ENCODE assay signal across 1 cellular context in genomic region chr10:71963756-71964668, GRCh38.
TF ChIP-seq lines count a peak whose summit lies in the region.

A gene with protein sequence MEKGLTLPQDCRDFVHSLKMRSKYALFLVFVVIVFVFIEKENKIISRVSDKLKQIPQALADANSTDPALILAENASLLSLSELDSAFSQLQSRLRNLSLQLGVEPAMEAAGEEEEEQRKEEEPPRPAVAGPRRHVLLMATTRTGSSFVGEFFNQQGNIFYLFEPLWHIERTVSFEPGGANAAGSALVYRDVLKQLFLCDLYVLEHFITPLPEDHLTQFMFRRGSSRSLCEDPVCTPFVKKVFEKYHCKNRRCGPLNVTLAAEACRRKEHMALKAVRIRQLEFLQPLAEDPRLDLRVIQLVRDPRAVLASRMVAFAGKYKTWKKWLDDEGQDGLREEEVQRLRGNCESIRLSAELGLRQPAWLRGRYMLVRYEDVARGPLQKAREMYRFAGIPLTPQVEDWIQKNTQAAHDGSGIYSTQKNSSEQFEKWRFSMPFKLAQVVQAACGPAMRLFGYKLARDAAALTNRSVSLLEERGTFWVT (plus strand): TSS chr10:71964395. CDS start chr10:72005843, 41,448 bp downstream.

TF ChIP-seq in HepG2, 621 proteins besides CTCF, POLR2A, EP300 and RAD21 (continued from another document and continues in another):
- TF ChIP-seq PRDM15 (CRISPR knock-in tag; IDR thresholded peaks at IDR 0.05) (no peak), ZC3H4 (CRISPR knock-in tag; IDR thresholded peaks at IDR 0.05; ENCODE audit: borderline replicate concordance) (no peak), CBX1 (IDR thresholded peaks at IDR 0.05; ENCODE audit: low read depth) (no peak), ZNF468 (CRISPR knock-in tag; IDR thresholded peaks at IDR 0.05) (no peak), SMAD3 (CRISPR knock-in tag; IDR thresholded peaks at IDR 0.05) (no peak), SRSF1 (optimal IDR thresholded peaks at IDR 0.05; ENCODE audit: low read depth, low read length) (no peak), ZNF737 (CRISPR knock-in tag; IDR thresholded peaks at IDR 0.05; ENCODE audit: borderline replicate concordance) (no peak), NFIB (CRISPR knock-in tag; IDR thresholded peaks at IDR 0.05; ENCODE audit: borderline replicate concordance) (no peak), RNF2 (conservative IDR thresholded peaks at IDR 0.05; ENCODE audit: low read depth) (no peak), SNRNP70 (IDR thresholded peaks at IDR 0.05; ENCODE audit: low read depth, low read length) (no peak), ZNF350 (CRISPR knock-in tag; IDR thresholded peaks at IDR 0.05; ENCODE audit: borderline replicate concordance, low read depth) (no peak), ZNF282 (IDR thresholded peaks at IDR 0.05; ENCODE audit: partially characterized antibody) (no peak), HCFC1 (IDR thresholded peaks at IDR 0.05; ENCODE audit: low read depth, low read length) (no peak), ZBTB37 (CRISPR knock-in tag; IDR thresholded peaks at IDR 0.05) (no peak), TARDBP (CRISPR knock-in tag; IDR thresholded peaks at IDR 0.05) (no peak), ZEB1 (IDR thresholded peaks at IDR 0.05; ENCODE audit: insufficient replicate concordance, low read depth) (no peak), BRD4 (CRISPR knock-in tag; IDR thresholded peaks at IDR 0.05) (no peak; the same call in 1 of the 2 replicates), ZNF792 (CRISPR knock-in tag; IDR thresholded peaks at IDR 0.05) (no peak), ZNF138 (CRISPR knock-in tag; IDR thresholded peaks at IDR 0.05; ENCODE audit: low read depth) (0 out of 2 replicates have a peak, but pooled peaks have one; percentile 45), ZFP37 (CRISPR knock-in tag; IDR thresholded peaks at IDR 0.05; ENCODE audit: borderline replicate concordance) (no peak), ISL2 (CRISPR knock-in tag; IDR thresholded peaks at IDR 0.05) (0 out of 2 replicates have a peak, but pooled peaks have one; percentile 15), CEBPZ (IDR thresholded peaks at IDR 0.05; ENCODE audit: low read length) (no peak), CREBL2 (CRISPR knock-in tag; IDR thresholded peaks at IDR 0.05; ENCODE audit: borderline replicate concordance) (no peak), RARG (CRISPR knock-in tag; IDR thresholded peaks at IDR 0.05; ENCODE audit: low read depth) (no peak), GZF1 (CRISPR knock-in tag; IDR thresholded peaks at IDR 0.05) (peak; percentile 44; the same call in 1 of the 2 replicates), AGO1 (IDR thresholded peaks at IDR 0.05; ENCODE audit: low read depth, low read length, poor library complexity, severe bottlenecking) (no peak), LCORL (IDR thresholded peaks at IDR 0.05) (no peak), LCORL (CRISPR knock-in tag; IDR thresholded peaks at IDR 0.05) (0 out of 2 replicates have a peak, but pooled peaks have one; percentile 34), ZNF629 (CRISPR knock-in tag; conservative IDR thresholded peaks at IDR 0.05) (0 out of 2 replicates have a peak, but pooled peaks have one; percentile 2), TEAD3 (CRISPR knock-in tag; optimal IDR thresholded peaks at IDR 0.05; ENCODE audit: borderline replicate concordance) (no peak), LBX2 (CRISPR knock-in tag; IDR thresholded peaks at IDR 0.05; ENCODE audit: borderline replicate concordance) (no peak), SOX6 (IDR thresholded peaks at IDR 0.05) (no peak), SOX6 (CRISPR knock-in tag; IDR thresholded peaks at IDR 0.05) (no peak), JUN (CRISPR knock-in tag; IDR thresholded peaks at IDR 0.05) (no peak), HDAC6 (IDR thresholded peaks at IDR 0.05; ENCODE audit: low read depth, low read length) (no peak), CBX5 (CRISPR knock-in tag; IDR thresholded peaks at IDR 0.05; ENCODE audit: borderline replicate concordance) (no peak), ZNF782 (CRISPR knock-in tag; IDR thresholded peaks at IDR 0.05; ENCODE audit: borderline replicate concordance) (no peak), ZNF670 (CRISPR knock-in tag; IDR thresholded peaks at IDR 0.05; ENCODE audit: borderline replicate concordance) (no peak), PHF5A (CRISPR knock-in tag; IDR thresholded peaks at IDR 0.05; ENCODE audit: low read depth, unreplicated experiment) (no peak), TSC22D2 (CRISPR knock-in tag; IDR thresholded peaks at IDR 0.05; ENCODE audit: borderline replicate concordance) (no peak), ZBTB1 (CRISPR knock-in tag; IDR thresholded peaks at IDR 0.05; ENCODE audit: borderline replicate concordance) (no peak)
- TF ChIP-seq, protein P1, sequence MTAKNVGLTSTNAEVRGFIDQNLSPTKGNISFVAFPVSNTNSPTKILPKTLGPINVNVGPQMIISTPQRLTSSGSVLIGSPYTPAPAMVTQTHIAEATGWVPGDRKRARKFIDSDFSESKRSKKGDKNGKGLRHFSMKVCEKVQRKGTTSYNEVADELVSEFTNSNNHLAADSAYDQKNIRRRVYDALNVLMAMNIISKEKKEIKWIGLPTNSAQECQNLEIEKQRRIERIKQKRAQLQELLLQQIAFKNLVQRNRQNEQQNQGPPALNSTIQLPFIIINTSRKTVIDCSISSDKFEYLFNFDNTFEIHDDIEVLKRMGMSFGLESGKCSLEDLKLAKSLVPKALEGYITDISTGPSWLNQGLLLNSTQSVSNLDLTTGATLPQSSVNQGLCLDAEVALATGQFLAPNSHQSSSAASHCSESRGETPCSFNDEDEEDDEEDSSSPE (CRISPR knock-in tag; IDR thresholded peaks at IDR 0.05), result peak; percentile 14; the same call in 1 of the 2 replicates
- TF ChIP-seq, protein P2, sequence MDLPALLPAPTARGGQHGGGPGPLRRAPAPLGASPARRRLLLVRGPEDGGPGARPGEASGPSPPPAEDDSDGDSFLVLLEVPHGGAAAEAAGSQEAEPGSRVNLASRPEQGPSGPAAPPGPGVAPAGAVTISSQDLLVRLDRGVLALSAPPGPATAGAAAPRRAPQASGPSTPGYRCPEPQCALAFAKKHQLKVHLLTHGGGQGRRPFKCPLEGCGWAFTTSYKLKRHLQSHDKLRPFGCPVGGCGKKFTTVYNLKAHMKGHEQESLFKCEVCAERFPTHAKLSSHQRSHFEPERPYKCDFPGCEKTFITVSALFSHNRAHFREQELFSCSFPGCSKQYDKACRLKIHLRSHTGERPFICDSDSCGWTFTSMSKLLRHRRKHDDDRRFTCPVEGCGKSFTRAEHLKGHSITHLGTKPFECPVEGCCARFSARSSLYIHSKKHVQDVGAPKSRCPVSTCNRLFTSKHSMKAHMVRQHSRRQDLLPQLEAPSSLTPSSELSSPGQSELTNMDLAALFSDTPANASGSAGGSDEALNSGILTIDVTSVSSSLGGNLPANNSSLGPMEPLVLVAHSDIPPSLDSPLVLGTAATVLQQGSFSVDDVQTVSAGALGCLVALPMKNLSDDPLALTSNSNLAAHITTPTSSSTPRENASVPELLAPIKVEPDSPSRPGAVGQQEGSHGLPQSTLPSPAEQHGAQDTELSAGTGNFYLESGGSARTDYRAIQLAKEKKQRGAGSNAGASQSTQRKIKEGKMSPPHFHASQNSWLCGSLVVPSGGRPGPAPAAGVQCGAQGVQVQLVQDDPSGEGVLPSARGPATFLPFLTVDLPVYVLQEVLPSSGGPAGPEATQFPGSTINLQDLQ (CRISPR knock-in tag; IDR thresholded peaks at IDR 0.05), result no peak
- TF ChIP-seq, protein P3, sequence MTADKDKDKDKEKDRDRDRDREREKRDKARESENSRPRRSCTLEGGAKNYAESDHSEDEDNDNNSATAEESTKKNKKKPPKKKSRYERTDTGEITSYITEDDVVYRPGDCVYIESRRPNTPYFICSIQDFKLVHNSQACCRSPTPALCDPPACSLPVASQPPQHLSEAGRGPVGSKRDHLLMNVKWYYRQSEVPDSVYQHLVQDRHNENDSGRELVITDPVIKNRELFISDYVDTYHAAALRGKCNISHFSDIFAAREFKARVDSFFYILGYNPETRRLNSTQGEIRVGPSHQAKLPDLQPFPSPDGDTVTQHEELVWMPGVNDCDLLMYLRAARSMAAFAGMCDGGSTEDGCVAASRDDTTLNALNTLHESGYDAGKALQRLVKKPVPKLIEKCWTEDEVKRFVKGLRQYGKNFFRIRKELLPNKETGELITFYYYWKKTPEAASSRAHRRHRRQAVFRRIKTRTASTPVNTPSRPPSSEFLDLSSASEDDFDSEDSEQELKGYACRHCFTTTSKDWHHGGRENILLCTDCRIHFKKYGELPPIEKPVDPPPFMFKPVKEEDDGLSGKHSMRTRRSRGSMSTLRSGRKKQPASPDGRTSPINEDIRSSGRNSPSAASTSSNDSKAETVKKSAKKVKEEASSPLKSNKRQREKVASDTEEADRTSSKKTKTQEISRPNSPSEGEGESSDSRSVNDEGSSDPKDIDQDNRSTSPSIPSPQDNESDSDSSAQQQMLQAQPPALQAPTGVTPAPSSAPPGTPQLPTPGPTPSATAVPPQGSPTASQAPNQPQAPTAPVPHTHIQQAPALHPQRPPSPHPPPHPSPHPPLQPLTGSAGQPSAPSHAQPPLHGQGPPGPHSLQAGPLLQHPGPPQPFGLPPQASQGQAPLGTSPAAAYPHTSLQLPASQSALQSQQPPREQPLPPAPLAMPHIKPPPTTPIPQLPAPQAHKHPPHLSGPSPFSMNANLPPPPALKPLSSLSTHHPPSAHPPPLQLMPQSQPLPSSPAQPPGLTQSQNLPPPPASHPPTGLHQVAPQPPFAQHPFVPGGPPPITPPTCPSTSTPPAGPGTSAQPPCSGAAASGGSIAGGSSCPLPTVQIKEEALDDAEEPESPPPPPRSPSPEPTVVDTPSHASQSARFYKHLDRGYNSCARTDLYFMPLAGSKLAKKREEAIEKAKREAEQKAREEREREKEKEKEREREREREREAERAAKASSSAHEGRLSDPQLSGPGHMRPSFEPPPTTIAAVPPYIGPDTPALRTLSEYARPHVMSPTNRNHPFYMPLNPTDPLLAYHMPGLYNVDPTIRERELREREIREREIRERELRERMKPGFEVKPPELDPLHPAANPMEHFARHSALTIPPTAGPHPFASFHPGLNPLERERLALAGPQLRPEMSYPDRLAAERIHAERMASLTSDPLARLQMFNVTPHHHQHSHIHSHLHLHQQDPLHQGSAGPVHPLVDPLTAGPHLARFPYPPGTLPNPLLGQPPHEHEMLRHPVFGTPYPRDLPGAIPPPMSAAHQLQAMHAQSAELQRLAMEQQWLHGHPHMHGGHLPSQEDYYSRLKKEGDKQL (CRISPR knock-in tag; IDR thresholded peaks at IDR 0.05; ENCODE audit: low read depth), result no peak
- TF ChIP-seq, protein P4, sequence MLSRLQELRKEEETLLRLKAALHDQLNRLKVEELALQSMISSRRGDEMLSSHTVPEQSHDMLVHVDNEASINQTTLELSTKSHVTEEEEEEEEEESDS (CRISPR knock-in tag; IDR thresholded peaks at IDR 0.05; ENCODE audit: borderline replicate concordance), result no peak
